ENCODE assay signal across 8 cellular contexts in genomic region chr20:62860924-62861691, GRCh38. TPM values are rescaled to one million over a fixed set of nuclear protein-coding genes. Genes with fewer than 3 reads are reported as not detected.
A peak's percentile ranks its signal among the peaks of the same experiment; 100 is the strongest.
DNase-seq lines count a peak whose midpoint lies in the region; ATAC-seq and TF ChIP-seq lines count a peak whose summit lies in the region.

No MANE protein-coding gene starts in this region.

- no peak for TF ChIP-seq CTCF in nephron progenitor cell (IDR thresholded peaks at IDR 0.05)

- H3K9me3 Mint-ChIP-seq in activated naive CD8-positive, alpha-beta T cell treated with anti-CD3 and anti-CD28 coated beads for 36 hours: peaks cover 3% of the 10 kb centered on the region
- H3K9me3 Mint-ChIP-seq in immature natural killer cell (no peaks in the 10 kb centered on the region), nephron progenitor cell (peaks cover 34% of the 10 kb centered on the region)
- peaks cover 4% of the 10 kb centered on the region for H3K9me3 Mint-ChIP-seq in stimulated activated memory B cell treated with anti-CD40 and anti-IgM and Interleukin-4, amounts not matched to agents 10 μg/mL and 1 μg/mL and 100 μg/mL, for 72 hours

- H3K27me3 Mint-ChIP-seq in activated naive CD8-positive, alpha-beta T cell treated with anti-CD3 and anti-CD28 coated beads for 36 hours: no peaks in the 10 kb centered on the region
- H3K27me3 Mint-ChIP-seq in immature natural killer cell (ENCODE audit: low read depth in 3 of 3) (peaks cover 9 to 26% (median 13%) of the 10 kb centered on the region in 3 donors), nephron progenitor cell (ENCODE audit: low read depth, poor library complexity) (peaks cover 35% of the 10 kb centered on the region)
- H3K27me3 Mint-ChIP-seq in stimulated activated memory B cell treated with anti-CD40 and anti-IgM and Interleukin-4, amounts not matched to agents 10 μg/mL and 1 μg/mL and 100 μg/mL, for 72 hours: peaks cover 16% of the 10 kb centered on the region

- ATAC-seq in GM18502 (IDR thresholded peaks at IDR 0.05; ENCODE audit: poor library complexity, unreplicated experiment) (peak; percentile 35), HG02588 (IDR thresholded peaks at IDR 0.05; ENCODE audit: unreplicated experiment) (peak; percentile 29)
- peak; percentile 44 for ATAC-seq in stimulated activated memory B cell treated with anti-CD40 and anti-IgM and Interleukin-4, amounts not matched to agents 10 μg/mL and 1 μg/mL and 100 μg/mL, for 72 hours

- H3K36me3 Mint-ChIP-seq in activated naive CD8-positive, alpha-beta T cell treated with anti-CD3 and anti-CD28 coated beads for 36 hours: peaks cover 15% of the 10 kb centered on the region
- H3K36me3 Mint-ChIP-seq in immature natural killer cell: peaks cover 9 to 11% (median 10%) of the 10 kb centered on the region in 3 donors
- H3K36me3 Mint-ChIP-seq in stimulated activated memory B cell treated with anti-CD40 and anti-IgM and Interleukin-4, amounts not matched to agents 10 μg/mL and 1 μg/mL and 100 μg/mL, for 72 hours: peaks cover 18% of the 10 kb centered on the region
- peaks cover 14% of the 10 kb centered on the region for H3K36me3 Mint-ChIP-seq in nephron progenitor cell (ENCODE audit: low read depth)

- DNase-seq in OCI-M1 (lab: John Stamatoyannopoulos, UW): peak; percentile 44
- peak; percentile 60 for DNase-seq in activated naive CD8-positive, alpha-beta T cell treated with anti-CD3 and anti-CD28 coated beads for 36 hours
- DNase-seq in immature natural killer cell: peak; percentile 65 to 74 (median 72)
- DNase-seq in DMS79 treated with DMSO at 0.1 percent for 48 hours (lab: John Stamatoyannopoulos, UW): no peak
- DNase-seq in nephron progenitor cell: no peak

- no peak overlapping the region for H3K27ac Mint-ChIP-seq in activated naive CD8-positive, alpha-beta T cell treated with anti-CD3 and anti-CD28 coated beads for 36 hours
- no peak overlapping the region for H3K27ac Mint-ChIP-seq in immature natural killer cell
- H3K27ac Mint-ChIP-seq in stimulated activated memory B cell treated with anti-CD40 and anti-IgM and Interleukin-4, amounts not matched to agents 10 μg/mL and 1 μg/mL and 100 μg/mL, for 72 hours: no peak overlapping the region
- H3K27ac Mint-ChIP-seq in nephron progenitor cell: no peak overlapping the region

- peaks cover 23% of the 10 kb centered on the region for H3K4me1 Mint-ChIP-seq in activated naive CD8-positive, alpha-beta T cell treated with anti-CD3 and anti-CD28 coated beads for 36 hours
- H3K4me1 Mint-ChIP-seq in immature natural killer cell (peaks cover 15 to 22% of the 10 kb centered on the region in 2 donors), nephron progenitor cell (peaks cover 33% of the 10 kb centered on the region)
- peaks cover 32% of the 10 kb centered on the region for H3K4me1 Mint-ChIP-seq in stimulated activated memory B cell treated with anti-CD40 and anti-IgM and Interleukin-4, amounts not matched to agents 10 μg/mL and 1 μg/mL and 100 μg/mL, for 72 hours

- H3K4me3 Mint-ChIP-seq in activated naive CD8-positive, alpha-beta T cell treated with anti-CD3 and anti-CD28 coated beads for 36 hours: peak overlapping the region; percentile 18
- peak overlapping the region in 3 of 5 donors; percentile 36 to 64 (median 51) for H3K4me3 Mint-ChIP-seq in immature natural killer cell
- peak overlapping the region; percentile 46 for H3K4me3 Mint-ChIP-seq in stimulated activated memory B cell treated with anti-CD40 and anti-IgM and Interleukin-4, amounts not matched to agents 10 μg/mL and 1 μg/mL and 100 μg/mL, for 72 hours
- H3K4me3 Mint-ChIP-seq in nephron progenitor cell: no peak overlapping the region

RNA-seq across cellular contexts. Expression of gene TCFL5, which starts 0.5 kb away (rescaled TPM):
- 1 to 10 TPM; 5.4 to 5.8 TPM for total RNA-seq in activated naive CD8-positive, alpha-beta T cell treated with anti-CD3 and anti-CD28 coated beads for 36 hours
- 1 to 10 TPM in 2 of 3 donors, under 1 TPM in 1; 0.63 to 2.1 (median 1.1) TPM for polyA plus RNA-seq in immature natural killer cell

RNA-seq across cellular contexts. Expression of gene COL9A3, which starts 44.3 kb away (rescaled TPM):
- 1 to 10 TPM in 1 of 2 experiments, under 1 TPM in 1; 0.35 to 1.0 TPM for total RNA-seq in activated naive CD8-positive, alpha-beta T cell treated with anti-CD3 and anti-CD28 coated beads for 36 hours
- polyA plus RNA-seq in immature natural killer cell: under 1 TPM in 1 of 3 donors, not detected in 2; 0.87 TPM

RNA-seq across cellular contexts. Expression of gene OGFR, which starts 56.5 kb away (rescaled TPM):
- total RNA-seq in activated naive CD8-positive, alpha-beta T cell treated with anti-CD3 and anti-CD28 coated beads for 36 hours: 10 to 100 TPM; 66.1 to 69.9 TPM
- polyA plus RNA-seq in immature natural killer cell: 10 to 100 TPM; 21.6 to 75.3 (median 31.3) TPM

Comparison
In these comparisons a context has a peak if more than half of its experiments do, and no peak if none do; other contexts are left out.
1. DNase-seq: peak in OCI-M1 (single experiment), activated naive CD8-positive, alpha-beta T cell treated with anti-CD3 and anti-CD28 coated beads for 36 hours (single experiment) and immature natural killer cell (3 of 3); none in DMS79 treated with DMSO at 0.1 percent for 48 hours (single experiment) and nephron progenitor cell (single experiment).
2. Peak in every context shown above with its lines, with median percentiles within 50 percentile points of each other: ATAC-seq.